Comparison of ENCODE assay signal across 18 cellular contexts in genomic region chr4:74223801-74224200, GRCh38.
A peak's percentile ranks its signal among the peaks of the same experiment; 100 is the strongest.
DNase-seq lines count a peak whose midpoint lies in the region; ATAC-seq and TF ChIP-seq lines count a peak whose summit lies in the region.
"Had no signal": no experiment of that assay in that cellular context is flagged by ENCODE, and none has a peak within 500 bp of the region (broad histone marks: within the 10 kb centered on the region; RNA-seq: fewer than 3 reads in every experiment).

No MANE protein-coding gene starts in this region.

- no CpG with 5 or more reads among the region's 1 CpG for WGBS in IMR-90 (ENCODE audit: extremely low coverage in 2 of 2, insufficient read length in 1 of 2), 2 experiments

- H4K91ac ChIP-seq in IMR-90 (ENCODE audit: insufficient read depth, low read depth, low read length) = no peak overlapping the region

- H2AFZ ChIP-seq in IMR-90 (replicated peaks; ENCODE audit: low read length, poor library complexity) = no peak overlapping the region

- no peaks in the 10 kb centered on the region for H3K9me1 ChIP-seq in IMR-90 (ENCODE audit: insufficient read depth, low read length)

- no peak overlapping the region for H2AK9ac ChIP-seq in IMR-90 (replicated peaks; ENCODE audit: low read depth, low read length, poor library complexity)

- no peak overlapping the region for H2BK5ac ChIP-seq in IMR-90 (ENCODE audit: low read depth, low read length, poor library complexity, severe bottlenecking)

- TF ChIP-seq POLR2A in IMR-90 (IDR thresholded peaks at IDR 0.05; ENCODE audit: low read depth, low read length) = no peak

- TF ChIP-seq RAD21 in IMR-90 (IDR thresholded peaks at IDR 0.05; ENCODE audit: low read length) = no peak

- no peak for TF ChIP-seq CTCF in AG10803 (conservative IDR thresholded peaks at IDR 0.05; ENCODE audit: low read length)
- TF ChIP-seq CTCF in IMR-90 (conservative IDR thresholded peaks at IDR 0.05; ENCODE audit: low read depth, low read length) = no peak
- no peak for TF ChIP-seq CTCF in foreskin keratinocyte (conservative IDR thresholded peaks at IDR 0.05)
- TF ChIP-seq CTCF in left lung (IDR thresholded peaks at IDR 0.05) = no peak

- no peak overlapping the region for H3K27ac ChIP-seq in IMR-90 (ENCODE audit: insufficient read depth, low read length)
- H3K27ac ChIP-seq in foreskin keratinocyte = no peak overlapping the region
- no peak overlapping the region for H3K27ac ChIP-seq in left lung
- no peak overlapping the region for H3K27ac ChIP-seq in caudate nucleus (ENCODE audit: low read depth, low read length)
- H3K27ac ChIP-seq: tibial nerve had no signal

- H2BK20ac ChIP-seq in IMR-90 (ENCODE audit: low read depth, low read length) = no peak overlapping the region

- CTCF ChIA-PET in IMR-90 (lab: Yijun Ruan, JAX) = no interaction called here

- POLR2A ChIA-PET in IMR-90 (lab: Charles Lee; ENCODE audit: unreplicated experiment) = no interaction called here

- H3K27me3 ChIP-seq in IMR-90 (ENCODE audit: control insufficient read depth, insufficient read depth, low read length) = no peaks in the 10 kb centered on the region
- H3K27me3 ChIP-seq in adipocyte (replicated peaks; ENCODE audit: control insufficient read depth, insufficient read depth, low read length) = no peaks in the 10 kb centered on the region
- no peaks in the 10 kb centered on the region for H3K27me3 ChIP-seq in foreskin keratinocyte
- H3K27me3 ChIP-seq in left lung = no peaks in the 10 kb centered on the region
- H3K27me3 ChIP-seq: BE2C, tibial nerve had no signal

- no peaks in the 10 kb centered on the region for H4K20me1 ChIP-seq in IMR-90 (ENCODE audit: insufficient read depth, low read length)

- no peak overlapping the region for H3K23ac ChIP-seq in IMR-90 (ENCODE audit: low read depth, low read length)

- DNase-seq in AG10803 (ENCODE audit: low read depth) = peak; percentile 56
- DNase-seq in IMR-90 = peak; percentile 59
- DNase-seq in adipocyte (ENCODE audit: low read depth) = peak; percentile 36
- DNase-seq in foreskin keratinocyte = peak; percentile 32 to 63
- no peak for DNase-seq in left lung
- DNase-seq in caudate nucleus (lab: John Stamatoyannopoulos, UW) = no peak
- DNase-seq in activated gamma-delta T cell (lab: John Stamatoyannopoulos, UW) = no peak
- DNase-seq in COR-L47 (lab: John Stamatoyannopoulos, UW) = no peak
- DNase-seq: activated CD8-positive, alpha-beta T cell treated with anti-CD3 and anti-CD28 coated beads, Interleukin-2, amount 10 ng/mL, durations not matched to agents 7 days and 5 days; BE2C; DMS53; effector memory CD4-positive, alpha-beta T cell; head of caudate nucleus; left cardiac atrium; naive B cell; NCI-H1694; NCI-H82 had no signal

- H3K79me1 ChIP-seq in IMR-90 (ENCODE audit: low read depth in 1 of 2, low read length in 2 of 2) = no peaks in the 10 kb centered on the region

- intact Hi-C loops in IMR-90 (cut with micrococcal nuclease) (no loop called here), left lung (cut with DNase I) (no loop called here)

- H2BK120ac ChIP-seq in IMR-90 (ENCODE audit: low read depth, low read length) = no peak overlapping the region

- no peak overlapping the region for H3K18ac ChIP-seq in IMR-90 (ENCODE audit: low read depth, low read length)

- no peak overlapping the region for H3K4me2 ChIP-seq in IMR-90 (ENCODE audit: low read depth, low read length)

- H3K4me1 ChIP-seq in IMR-90 (ENCODE audit: control insufficient read depth, insufficient read depth, low read length) = 0 out of 2 replicates have a peak, but pooled peaks cover 3% of the 10 kb centered on the region
- peaks cover 9% of the 10 kb centered on the region for H3K4me1 ChIP-seq in adipocyte (ENCODE audit: control insufficient read depth, insufficient read depth, low read length)
- peaks cover 25% of the 10 kb centered on the region for H3K4me1 ChIP-seq in foreskin keratinocyte
- H3K4me1 ChIP-seq in left lung = peaks cover 0 to 5% of the 10 kb centered on the region in 2 donors
- H3K4me1 ChIP-seq: BE2C had no signal

- H3K14ac ChIP-seq in IMR-90 (replicated peaks; ENCODE audit: low read depth, low read length) = no peak overlapping the region

- H4K8ac ChIP-seq in IMR-90 (ENCODE audit: low read depth in 2 of 2, low read length in 2 of 2) = no peak overlapping the region

- H3K4me3 ChIP-seq in AG10803 (ENCODE audit: low read length) = no peak overlapping the region
- no peak overlapping the region for H3K4me3 ChIP-seq in IMR-90 (ENCODE audit: insufficient read depth, low read depth, low read length)
- H3K4me3 ChIP-seq in adipocyte (ENCODE audit: low read length) = no peak overlapping the region
- H3K4me3 ChIP-seq in left lung = no peak overlapping the region
- H3K4me3 ChIP-seq: tibial nerve had no signal

- H2AK5ac ChIP-seq in IMR-90 (ENCODE audit: low read depth, low read length) = no peak overlapping the region

- ATAC-seq in IMR-90 (ENCODE audit: low read depth) (peak; percentile 56; the same call in 1 of the 2 replicates), foreskin keratinocyte (peak; percentile 63), left lung (no peak)
- ATAC-seq: activated CD8-positive, alpha-beta T cell treated with anti-CD3 and anti-CD28 coated beads, Interleukin-2, amount 10 ng/mL, durations not matched to agents 7 days and 5 days; left cardiac atrium had no signal

- H3K9me3 ChIP-seq in IMR-90 (ENCODE audit: control insufficient read depth, insufficient read depth, low read length) (no peaks in the 10 kb centered on the region), adipocyte (ENCODE audit: control insufficient read depth, low read length) (no peaks in the 10 kb centered on the region), left lung (no peaks in the 10 kb centered on the region)
- H3K9me3 ChIP-seq: BE2C, tibial nerve had no signal

- dilution Hi-C loops in IMR-90 (cut with HindIII; ENCODE audit: low sequenced_read_pairs, unreplicated experiment) = no loop called here

- no TSS peak for BruUV-seq in IMR-90 (replicated peaks; lab: Mats Ljungman, UMichigan)

- no peak overlapping the region for H3K56ac ChIP-seq in IMR-90 (ENCODE audit: extremely low read depth, insufficient read depth, low read length)

- in situ Hi-C loops in IMR-90 (cut with MboI; ENCODE audit: low sequenced_read_pairs) = no loop called here

- H3K4ac ChIP-seq in IMR-90 (ENCODE audit: low read depth, low read length) = no peak overlapping the region

- H3K9ac ChIP-seq in IMR-90 (ENCODE audit: low read depth, low read length) (no peak overlapping the region), adipocyte (ENCODE audit: low read length) (no peak overlapping the region)

- H3K36me3 ChIP-seq in IMR-90 (ENCODE audit: control insufficient read depth, insufficient read depth, low read length) (no peaks in the 10 kb centered on the region), adipocyte (ENCODE audit: control insufficient read depth, insufficient read depth, low read length, severe bottlenecking) (no peaks in the 10 kb centered on the region), left lung (no peaks in the 10 kb centered on the region)
- H3K36me3 ChIP-seq: BE2C had no signal

- no peak overlapping the region for H2BK15ac ChIP-seq in IMR-90 (ENCODE audit: low read depth, low read length)

- no peak overlapping the region for H4K5ac ChIP-seq in IMR-90 (ENCODE audit: low read depth, low read length)

TF ChIP-seq in IMR-90, 13 proteins besides CTCF, POLR2A, EP300 and RAD21:
- TF ChIP-seq MAFK (IDR thresholded peaks at IDR 0.05; ENCODE audit: low read depth, low read length) (no peak), CHD1 (IDR thresholded peaks at IDR 0.05; ENCODE audit: low read depth, low read length) (no peak), CEBPB (IDR thresholded peaks at IDR 0.05; ENCODE audit: low read depth, low read length) (peak; percentile 92), NFE2L2 (IDR thresholded peaks at IDR 0.05; ENCODE audit: low read depth, low read length) (no peak)
- TF ChIP-seq, protein P1, sequence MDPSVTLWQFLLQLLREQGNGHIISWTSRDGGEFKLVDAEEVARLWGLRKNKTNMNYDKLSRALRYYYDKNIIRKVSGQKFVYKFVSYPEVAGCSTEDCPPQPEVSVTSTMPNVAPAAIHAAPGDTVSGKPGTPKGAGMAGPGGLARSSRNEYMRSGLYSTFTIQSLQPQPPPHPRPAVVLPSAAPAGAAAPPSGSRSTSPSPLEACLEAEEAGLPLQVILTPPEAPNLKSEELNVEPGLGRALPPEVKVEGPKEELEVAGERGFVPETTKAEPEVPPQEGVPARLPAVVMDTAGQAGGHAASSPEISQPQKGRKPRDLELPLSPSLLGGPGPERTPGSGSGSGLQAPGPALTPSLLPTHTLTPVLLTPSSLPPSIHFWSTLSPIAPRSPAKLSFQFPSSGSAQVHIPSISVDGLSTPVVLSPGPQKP (IDR thresholded peaks at IDR 0.05; ENCODE audit: borderline replicate concordance, low read depth, low read length) = no peak
TF ChIP-seq in IMR-90: peak in this region for 1.

Comparison
In these comparisons a context has a peak if more than half of its experiments do, and no peak if none do; other contexts are left out.
1. DNase-seq: peak in AG10803 (single experiment), IMR-90 (single experiment), adipocyte (single experiment) and foreskin keratinocyte (2 of 2); none in left lung (0 of 2), caudate nucleus (0 of 61), activated gamma-delta T cell (single experiment) and COR-L47 (single experiment).